26 cellular contexts compared by ENCODE assay signal in the genomic region with DNA sequence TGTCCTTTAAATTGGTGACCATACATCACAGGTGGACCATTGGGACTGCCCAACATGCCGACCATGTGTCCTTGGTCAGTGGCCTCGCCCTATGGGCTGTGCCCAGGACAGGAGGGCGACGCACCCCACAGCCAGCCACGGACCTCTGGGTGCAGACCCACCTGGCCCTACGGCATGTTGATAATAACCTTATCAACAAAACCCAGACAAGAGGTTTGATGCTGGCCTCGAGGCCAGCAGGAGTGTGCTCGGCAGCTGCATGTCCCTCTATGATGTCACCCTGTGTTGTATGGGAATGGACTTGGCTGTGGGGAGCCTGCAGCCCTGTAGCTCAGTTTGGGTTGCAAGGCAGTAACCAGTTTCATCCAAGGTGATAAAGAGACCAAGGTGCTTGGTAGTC. TPM values are rescaled to one million over a fixed set of nuclear protein-coding genes. Genes with fewer than 3 reads are reported as not detected.
DNase-seq lines count a peak whose midpoint lies in the region; ATAC-seq and TF ChIP-seq lines count a peak whose summit lies in the region.
"Had no signal": no experiment of that assay in that cellular context is flagged by ENCODE, and none has a peak within 500 bp of the region (broad histone marks: within the 10 kb centered on the region; RNA-seq: fewer than 3 reads in every experiment).

No MANE protein-coding gene starts in this region.

- TF ChIP-seq POLR2A in erythroblast (IDR thresholded peaks at IDR 0.05; ENCODE audit: low read length) = no peak

- peak in 60 of 76 experiments; percentile 21 to 78 (median 52) for DNase-seq in HUDEP-2 (lab: John Stamatoyannopoulos, UW; ENCODE audit: unreplicated experiment in 76 of 76)
- DNase-seq in erythroblast (lab: John Stamatoyannopoulos, UW) = peak; percentile 66 to 88
- DNase-seq in posterior vena cava (ENCODE audit: low spot score) = peak; percentile 40
- DNase-seq in upper lobe of right lung = peak; percentile 41
- DNase-seq in SKM-1 (lab: John Stamatoyannopoulos, UW; ENCODE audit: unreplicated experiment) = no peak
- no peak for DNase-seq in activated CD4-positive, CD25-positive, alpha-beta regulatory T cell treated with anti-CD3 and anti-CD28 coated beads, Interleukin-2, amount 50 U/mL, for 72 hours
- no peak for DNase-seq in A673 (ENCODE audit: low spot score)
- no peak for DNase-seq in NCI-H2107 (lab: John Stamatoyannopoulos, UW)
- DNase-seq: AML-193; CD8-positive, alpha-beta T cell; DMS 273 treated with DMSO at 0.1 percent for 48 hours; DMS79; EL; GDM1; GOT3; HFFc6; IMR-90; NCI-H2029; NCI-H69; SHP77 treated with DMSO at 0.1 percent for 48 hours had no signal

- H3K9me3 ChIP-seq in upper lobe of right lung (no peaks in the 10 kb centered on the region), A673 (ENCODE audit: low read depth, low read length, poor library complexity, severe bottlenecking) (no peaks in the 10 kb centered on the region)
- H3K9me3 ChIP-seq: HAP-1, Peyer's patch had no signal

- H3K27ac ChIP-seq in upper lobe of right lung (no peak overlapping the region), A673 (ENCODE audit: low read depth, low read length, poor library complexity, severe bottlenecking) (no peak overlapping the region)
- H3K27ac ChIP-seq: C4-2B, KMS-11, Peyer's patch, SK-N-MC had no signal

- intact Hi-C loops in posterior vena cava (cut with DNase I) = no loop called here
- intact Hi-C loops in upper lobe of right lung (cut with DNase I) = no loop called here
- intact Hi-C loops in A673 (cut with micrococcal nuclease; ENCODE audit: unreplicated experiment) = no loop called here

- H3K27me3 ChIP-seq in upper lobe of right lung (no peaks in the 10 kb centered on the region), A673 (replicated peaks; ENCODE audit: insufficient read depth, low read depth, low read length, poor library complexity) (no peaks in the 10 kb centered on the region)
- H3K27me3 ChIP-seq: Peyer's patch had no signal

- TF ChIP-seq CTCF in upper lobe of right lung (IDR thresholded peaks at IDR 0.05) = no peak
- no peak for TF ChIP-seq CTCF in A673 (conservative IDR thresholded peaks at IDR 0.05; ENCODE audit: low read depth, low read length)

- no peak overlapping the region for H3K4me3 ChIP-seq in upper lobe of right lung
- H3K4me3 ChIP-seq in A673 (ENCODE audit: low read depth, low read length, poor library complexity, severe bottlenecking) = no peak overlapping the region
- H3K4me3 ChIP-seq: GM12878, HAP-1, Peyer's patch, SK-N-MC had no signal

- ATAC-seq in upper lobe of right lung = no peak
- ATAC-seq: CD8-positive, alpha-beta T cell; GM12878 had no signal

- POLR2A ChIA-PET in A673 (lab: Charles Lee; ENCODE audit: low non-redundant PET) = no interaction called here

- H3K36me3 ChIP-seq in upper lobe of right lung = peaks cover 69% of the 10 kb centered on the region
- H3K36me3 ChIP-seq in A673 (ENCODE audit: insufficient read depth, low read length, poor library complexity, severe bottlenecking) = no peaks in the 10 kb centered on the region
- H3K36me3 ChIP-seq: HAP-1 had no signal

- CTCF ChIA-PET in A673 (lab: Charles Lee) = no interaction called here

- BruUV-seq in A673 (replicated peaks; lab: Mats Ljungman, UMichigan) = no TSS peak

- H3K4me1 ChIP-seq in upper lobe of right lung = no peaks in the 10 kb centered on the region
- no peaks in the 10 kb centered on the region for H3K4me1 ChIP-seq in A673 (ENCODE audit: insufficient read depth, low read length, poor library complexity, severe bottlenecking)
- H3K4me1 ChIP-seq: Peyer's patch had no signal

RNA-seq across cellular contexts. Expression of gene SLC37A1, which starts 32.1 kb away (rescaled TPM):
- total RNA-seq in posterior vena cava (1 to 10 TPM; 5.2 to 6.0 TPM), upper lobe of right lung (21.6 TPM), A673 (2021) (11.2 and 11.9 TPM in 2 replicates)
- total RNA-seq: HFFc6 had no signal

RNA-seq across cellular contexts. Expression of gene RSPH1, which starts 49.7 kb away (rescaled TPM):
- total RNA-seq in posterior vena cava (under 1 TPM in 1 of 2 donors, not detected in 1; 0.19 TPM), upper lobe of right lung (0.84 TPM), A673 (2021) (0.45 and 1.0 TPM in 2 replicates)
- total RNA-seq: HFFc6, IMR-90 had no signal

Comparison
In these comparisons a context has a peak if more than half of its experiments do, and no peak if none do; other contexts are left out.
1. DNase-seq: peak in HUDEP-2 (60 of 76), erythroblast (2 of 2), posterior vena cava (single experiment) and upper lobe of right lung (single experiment); none in SKM-1 (single experiment), activated CD4-positive, CD25-positive, alpha-beta regulatory T cell treated with anti-CD3 and anti-CD28 coated beads, Interleukin-2, amount 50 U/mL, for 72 hours (single experiment), A673 (single experiment) and NCI-H2107 (single experiment).